In genomic region chr1:116457944-116458343, GRCh38 we compare ENCODE assay signal across 29 cellular contexts.
DNase-seq lines count a peak whose midpoint lies in the region; ATAC-seq, FAIRE-seq and TF ChIP-seq lines count a peak whose summit lies in the region.
"Had no signal": no experiment of that assay in that cellular context is flagged by ENCODE, and none has a peak within 500 bp of the region (broad histone marks: within the 10 kb centered on the region; RNA-seq: fewer than 3 reads in every experiment).

No MANE protein-coding gene starts in this region.

- peak overlapping the region; percentile 64; the same call in 1 of the 2 replicates for H2AFZ ChIP-seq in GM23338
- H2AFZ ChIP-seq: PC-9 had no signal

- H3K4me3 ChIP-seq in GM23338, result no peak overlapping the region
- H3K4me3 ChIP-seq: ascending aorta, K562, lower lobe of right lung, MG63, PC-9, spleen, transverse colon had no signal

- no peak overlapping the region for H3K4me3 Mint-ChIP-seq in GM23338
- H3K4me3 Mint-ChIP-seq in nephron, result no peak overlapping the region
- no peak overlapping the region for H3K4me3 Mint-ChIP-seq in activated T-cell treated with anti-CD3 and anti-CD28 coated beads, Interleukin-2, amount 50 U/mL, for 4 hours
- H3K4me3 Mint-ChIP-seq: activated naive CD4-positive, alpha-beta T cell treated with anti-CD3 and anti-CD28 coated beads, Interleukin-2, amount 50 U/mL, for 24 hours; CD4-positive, alpha-beta T cell; stimulated activated naive CD8-positive, alpha-beta T cell treated with anti-CD3 and anti-CD28 coated beads, Interleukin-15, Interleukin-2, amounts not matched to agents 100 ng/mL and 50 ng/mL, for 24 hours had no signal

- no peak overlapping the region for H3K4me2 ChIP-seq in GM23338
- H3K4me2 ChIP-seq: PC-9 had no signal

- H3K27me3 ChIP-seq in GM23338 (ENCODE audit: insufficient read depth) (no peaks in the 10 kb centered on the region), foreskin keratinocyte (peaks cover 10% of the 10 kb centered on the region)
- H3K27me3 ChIP-seq: ascending aorta, spleen, transverse colon had no signal

- no peaks in the 10 kb centered on the region for H3K36me3 ChIP-seq in GM23338 (ENCODE audit: insufficient read depth)
- H3K36me3 ChIP-seq: ascending aorta, lower lobe of right lung, MG63, spleen, transverse colon had no signal

- H3F3A ChIP-seq in GM23338 (replicated peaks; ENCODE audit: low read depth), result no peaks in the 10 kb centered on the region

- TF ChIP-seq CTCF in GM23338 (conservative IDR thresholded peaks at IDR 0.05; ENCODE audit: low read depth in 2 of 2) (no peak), nephron (IDR thresholded peaks at IDR 0.05; ENCODE audit: unreplicated experiment in 3 of 3) (no peak), foreskin keratinocyte (conservative IDR thresholded peaks at IDR 0.05) (no peak)

- H3K79me2 ChIP-seq in GM23338 (replicated peaks; ENCODE audit: insufficient read depth), result no peaks in the 10 kb centered on the region

- DNase-seq in GM23338 (ENCODE audit: low spot score) (no peak), NCI-H2107 treated with DMSO at 0.1 percent for 48 hours (lab: John Stamatoyannopoulos, UW; ENCODE audit: unreplicated experiment) (peak; percentile 82), SHP77 treated with DMSO at 0.1 percent for 48 hours (lab: John Stamatoyannopoulos, UW) (peak; percentile 75), foreskin keratinocyte (no peak), RCC 7860 (ENCODE audit: low spot score) (no peak)
- no peak for DNase-seq in activated T-cell treated with anti-CD3 and anti-CD28 coated beads, Interleukin-2, amount 50 U/mL, for 4 hours
- DNase-seq: activated CD4-positive, alpha-beta T cell treated with anti-CD3 and anti-CD28 coated beads for 48 hours; CD4-positive, alpha-beta T cell; cerebellar nuclear complex; DMS53; foreskin fibroblast; GDM1; hypothalamus; lower lobe of right lung; MG63; NCI-H1436 treated with DMSO at 0.1 percent for 48 hours; NCI-H82; nucleus accumbens; PC-9; spleen; stimulated activated CD4-positive, alpha-beta T cell treated with anti-CD3 and anti-CD28 coated beads, Interleukin-4, amount 100 ng/mL, for 4 hours; T-helper 2 cell; transverse colon had no signal

- H4K20me1 ChIP-seq in GM23338 (replicated peaks; ENCODE audit: insufficient read depth), result no peaks in the 10 kb centered on the region

- H3K27ac ChIP-seq in GM23338 (ENCODE audit: low read depth), result no peak overlapping the region
- no peak overlapping the region for H3K27ac ChIP-seq in foreskin keratinocyte
- H3K27ac ChIP-seq: ascending aorta, lower lobe of right lung, PC-9, spleen, transverse colon had no signal

- H3K27me3 Mint-ChIP-seq in GM23338 (ENCODE audit: insufficient read depth, low read depth, poor library complexity) (peaks cover 2% of the 10 kb centered on the region), nephron (ENCODE audit: low read depth) (no peaks in the 10 kb centered on the region)
- H3K27me3 Mint-ChIP-seq in activated T-cell treated with anti-CD3 and anti-CD28 coated beads, Interleukin-2, amount 50 U/mL, for 4 hours (ENCODE audit: low read depth), result no peaks in the 10 kb centered on the region
- H3K27me3 Mint-ChIP-seq: activated naive CD4-positive, alpha-beta T cell treated with anti-CD3 and anti-CD28 coated beads, Interleukin-2, amount 50 U/mL, for 24 hours; CD4-positive, alpha-beta T cell; stimulated activated naive CD8-positive, alpha-beta T cell treated with anti-CD3 and anti-CD28 coated beads, Interleukin-15, Interleukin-2, amounts not matched to agents 100 ng/mL and 50 ng/mL, for 24 hours had no signal

- H3K4me1 ChIP-seq in GM23338 (ENCODE audit: insufficient read depth), result no peaks in the 10 kb centered on the region
- no peaks in the 10 kb centered on the region for H3K4me1 ChIP-seq in foreskin keratinocyte
- H3K4me1 ChIP-seq: ascending aorta, lower lobe of right lung, spleen, transverse colon had no signal

- ATAC-seq in GM23338, result peak; percentile 17; the same call in 1 of the 3 replicates
- no peak for ATAC-seq in foreskin keratinocyte
- no peak for ATAC-seq in activated T-cell treated with anti-CD3 and anti-CD28 coated beads, Interleukin-2, amount 50 U/mL, for 4 hours
- ATAC-seq in HG03378 (IDR thresholded peaks at IDR 0.05; ENCODE audit: unreplicated experiment), result no peak
- ATAC-seq: K562 had no signal

- no peaks in the 10 kb centered on the region; the same call in 2 of the 3 replicates for H3K9me3 Mint-ChIP-seq in GM23338
- H3K9me3 Mint-ChIP-seq in nephron, result peaks cover 2% of the 10 kb centered on the region
- H3K9me3 Mint-ChIP-seq in activated T-cell treated with anti-CD3 and anti-CD28 coated beads, Interleukin-2, amount 50 U/mL, for 4 hours, result no peaks in the 10 kb centered on the region
- H3K9me3 Mint-ChIP-seq: activated naive CD4-positive, alpha-beta T cell treated with anti-CD3 and anti-CD28 coated beads, Interleukin-2, amount 50 U/mL, for 24 hours; CD4-positive, alpha-beta T cell; stimulated activated naive CD8-positive, alpha-beta T cell treated with anti-CD3 and anti-CD28 coated beads, Interleukin-15, Interleukin-2, amounts not matched to agents 100 ng/mL and 50 ng/mL, for 24 hours had no signal

- no peak overlapping the region for H3K27ac Mint-ChIP-seq in GM23338
- peak overlapping the region; percentile 43 to 53 (median 49) for H3K27ac Mint-ChIP-seq in nephron
- H3K27ac Mint-ChIP-seq: activated naive CD4-positive, alpha-beta T cell treated with anti-CD3 and anti-CD28 coated beads, Interleukin-2, amount 50 U/mL, for 24 hours; CD4-positive, alpha-beta T cell; stimulated activated naive CD8-positive, alpha-beta T cell treated with anti-CD3 and anti-CD28 coated beads, Interleukin-15, Interleukin-2, amounts not matched to agents 100 ng/mL and 50 ng/mL, for 24 hours had no signal

- H3K4me1 Mint-ChIP-seq in GM23338, result peaks cover 18% of the 10 kb centered on the region; the same call in 2 of the 3 replicates
- H3K4me1 Mint-ChIP-seq in nephron, result peaks cover 42% of the 10 kb centered on the region
- no peaks in the 10 kb centered on the region for H3K4me1 Mint-ChIP-seq in activated T-cell treated with anti-CD3 and anti-CD28 coated beads, Interleukin-2, amount 50 U/mL, for 4 hours (ENCODE audit: low read depth)
- H3K4me1 Mint-ChIP-seq: activated naive CD4-positive, alpha-beta T cell treated with anti-CD3 and anti-CD28 coated beads, Interleukin-2, amount 50 U/mL, for 24 hours had no signal

- FAIRE-seq in RCC 7860 (lab: Jason Lieb, UNC), result no peak
- FAIRE-seq: K562 had no signal

- H3K36me3 Mint-ChIP-seq in GM23338 (ENCODE audit: low read depth) (no peaks in the 10 kb centered on the region), nephron (ENCODE audit: low read depth) (no peaks in the 10 kb centered on the region)
- H3K36me3 Mint-ChIP-seq in activated T-cell treated with anti-CD3 and anti-CD28 coated beads, Interleukin-2, amount 50 U/mL, for 4 hours (ENCODE audit: insufficient read depth), result no peaks in the 10 kb centered on the region
- H3K36me3 Mint-ChIP-seq: activated naive CD4-positive, alpha-beta T cell treated with anti-CD3 and anti-CD28 coated beads, Interleukin-2, amount 50 U/mL, for 24 hours had no signal

- no peaks in the 10 kb centered on the region; the same call in 1 of the 2 replicates for H3K9me2 ChIP-seq in GM23338 (ENCODE audit: insufficient read depth)

TF ChIP-seq in GM23338, 12 proteins besides CTCF, POLR2A, EP300 and RAD21 (continues in another document):
- no peak for TF ChIP-seq EZH2phosphoT487 (IDR thresholded peaks at IDR 0.05; ENCODE audit: unreplicated experiment)
- no peak for TF ChIP-seq EZH2 (IDR thresholded peaks at IDR 0.05; ENCODE audit: low read depth, unreplicated experiment)
- TF ChIP-seq, protein P1, sequence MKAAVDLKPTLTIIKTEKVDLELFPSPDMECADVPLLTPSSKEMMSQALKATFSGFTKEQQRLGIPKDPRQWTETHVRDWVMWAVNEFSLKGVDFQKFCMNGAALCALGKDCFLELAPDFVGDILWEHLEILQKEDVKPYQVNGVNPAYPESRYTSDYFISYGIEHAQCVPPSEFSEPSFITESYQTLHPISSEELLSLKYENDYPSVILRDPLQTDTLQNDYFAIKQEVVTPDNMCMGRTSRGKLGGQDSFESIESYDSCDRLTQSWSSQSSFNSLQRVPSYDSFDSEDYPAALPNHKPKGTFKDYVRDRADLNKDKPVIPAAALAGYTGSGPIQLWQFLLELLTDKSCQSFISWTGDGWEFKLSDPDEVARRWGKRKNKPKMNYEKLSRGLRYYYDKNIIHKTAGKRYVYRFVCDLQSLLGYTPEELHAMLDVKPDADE (IDR thresholded peaks at IDR 0.05), result no peak
- TF ChIP-seq JUNB (IDR thresholded peaks at IDR 0.05; ENCODE audit: unreplicated experiment), result no peak
- TF ChIP-seq ZNF114 (CRISPR knock-in tag; IDR thresholded peaks at IDR 0.05), result no peak

Comparison
In these comparisons a context has a peak if more than half of its experiments do, and no peak if none do; other contexts are left out.
1. DNase-seq: peak in NCI-H2107 treated with DMSO at 0.1 percent for 48 hours (single experiment) and SHP77 treated with DMSO at 0.1 percent for 48 hours (single experiment); none in GM23338 (single experiment), foreskin keratinocyte (0 of 2), RCC 7860 (single experiment) and activated T-cell treated with anti-CD3 and anti-CD28 coated beads, Interleukin-2, amount 50 U/mL, for 4 hours (single experiment).